Comparison of ENCODE assay signal across 9 cellular contexts in the genomic region with DNA sequence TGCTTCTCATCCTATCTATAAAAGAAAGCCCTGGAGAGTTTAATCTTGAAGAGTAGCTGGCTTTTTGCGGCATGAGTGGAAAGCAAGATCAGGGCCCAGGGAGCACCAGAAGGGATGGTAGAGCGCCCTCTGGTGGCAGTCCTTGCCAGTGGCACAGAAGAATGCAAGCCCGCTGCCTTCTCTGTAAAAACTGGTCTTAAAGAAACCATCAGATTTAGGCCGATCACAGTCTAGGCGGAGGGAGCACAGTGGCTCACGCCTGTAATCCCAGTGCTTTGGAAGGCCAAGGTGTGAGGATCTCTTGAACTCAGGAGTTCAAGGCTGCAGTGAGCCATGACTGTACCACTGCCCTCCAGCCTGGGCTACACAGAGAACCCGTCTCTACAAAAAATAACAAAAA. TPM values are rescaled to one million over a fixed set of nuclear protein-coding genes. Genes with fewer than 3 reads are reported as not detected.
DNase-seq lines count a peak whose midpoint lies in the region; ATAC-seq and TF ChIP-seq lines count a peak whose summit lies in the region.
"Had no signal": no experiment of that assay in that cellular context is flagged by ENCODE, and none has a peak within 500 bp of the region (broad histone marks: within the 10 kb centered on the region; RNA-seq: fewer than 3 reads in every experiment).

No MANE protein-coding gene starts in this region.

- ATAC-seq in HG03108 (IDR thresholded peaks at IDR 0.05; ENCODE audit: unreplicated experiment) (peak; percentile 56), HG02938 (IDR thresholded peaks at IDR 0.05; ENCODE audit: unreplicated experiment) (no peak)

- no peaks in the 10 kb centered on the region for H3K36me3 Mint-ChIP-seq in activated CD4-positive, alpha-beta T cell treated with anti-CD3 and anti-CD28 coated beads, Interleukin-2, amount 10 ng/mL, durations not matched to agents 7 days and 5 days (ENCODE audit: low read depth)

- CTCF ChIA-PET in GM10248 (lab: Yijun Ruan, JAX): interaction anchor here (0.6 to 13.2 kb wide), 70 partner anchors 8 to 611 kb away, joined by 3 to 231 read pairs (median 4); partner anchors contain the start of genes CUTC and DNMBP
- CTCF ChIA-PET in activated CD4-positive, alpha-beta T cell treated with anti-CD3 and anti-CD28 coated beads, Interleukin-2, amount 10 ng/mL, durations not matched to agents 7 days and 5 days (lab: Charles Lee): interaction anchor here (0.6 to 6.0 kb wide), 13 partner anchors 17 to 615 kb away, joined by 3 to 55 read pairs (median 3); partner anchors contain the start of gene DNMBP

- H3K4me3 Mint-ChIP-seq in activated CD4-positive, alpha-beta T cell treated with anti-CD3 and anti-CD28 coated beads, Interleukin-2, amount 10 ng/mL, durations not matched to agents 7 days and 5 days: no peak overlapping the region

- POLR2A ChIA-PET in GM10248 (lab: Yijun Ruan, JAX): no interaction called here
- POLR2A ChIA-PET in activated CD4-positive, alpha-beta T cell treated with anti-CD3 and anti-CD28 coated beads, Interleukin-2, amount 10 ng/mL, durations not matched to agents 7 days and 5 days (lab: Charles Lee): interaction anchor here (0.7 kb wide), 1 partner anchor 145 kb away, joined by 3 read pairs; no protein-coding TSS in a partner anchor

- no peaks in the 10 kb centered on the region for H3K9me3 Mint-ChIP-seq in activated CD4-positive, alpha-beta T cell treated with anti-CD3 and anti-CD28 coated beads, Interleukin-2, amount 10 ng/mL, durations not matched to agents 7 days and 5 days

- no peak overlapping the region for H3K4me3 ChIP-seq in lower leg skin (ENCODE audit: low read depth, poor library complexity, severe bottlenecking)
- H3K4me3 ChIP-seq: skin epidermis had no signal

- TF ChIP-seq POLR2A in lower leg skin (IDR thresholded peaks at IDR 0.05): no peak

- intact Hi-C loops in lower leg skin (cut with DNase I; ENCODE audit: low total_unique reads): loop anchor here (5.0 kb wide), 1 partner anchor 199 kb away; no protein-coding TSS in a partner anchor

- TF ChIP-seq CTCF in GM10248 (IDR thresholded peaks at IDR 0.05; ENCODE audit: control extremely low read depth, extremely low read depth, low read depth, missing control alignments) (peak; percentile 87), lower leg skin (IDR thresholded peaks at IDR 0.05) (peak in 1 of 3 donors; percentile 80)

- H3K4me1 Mint-ChIP-seq in activated CD4-positive, alpha-beta T cell treated with anti-CD3 and anti-CD28 coated beads, Interleukin-2, amount 10 ng/mL, durations not matched to agents 7 days and 5 days: no peaks in the 10 kb centered on the region

- H3K27me3 Mint-ChIP-seq in activated CD4-positive, alpha-beta T cell treated with anti-CD3 and anti-CD28 coated beads, Interleukin-2, amount 10 ng/mL, durations not matched to agents 7 days and 5 days: no peaks in the 10 kb centered on the region

- WGBS in lower leg skin, 2 donors: 15 to 26% methylated on average over 4 to 7 of the region's 7 CpGs

- DNase-seq in GM10248 (ENCODE audit: extremely low spot score) (peak; percentile 73), NCI-H526 treated with DMSO at 0.1 percent for 48 hours (lab: John Stamatoyannopoulos, UW) (peak; percentile 48), dermis blood vessel endothelial cell (peak; percentile 92), lower leg skin (ENCODE audit: low spot score in 2 of 2) (peak; percentile 84 to 97)
- peak; percentile 87 for DNase-seq in activated CD4-positive, alpha-beta T cell treated with anti-CD3 and anti-CD28 coated beads, Interleukin-2, amount 10 ng/mL, durations not matched to agents 7 days and 5 days
- peak; percentile 73 to 80 (median 80) for DNase-seq in stimulated activated CD4-positive, alpha-beta T cell treated with anti-CD3 and anti-CD28 coated beads, TNF-alpha, amount 100 ng/mL, for 24 hours (ENCODE audit: low read depth in 3 of 3)

- H3K27ac Mint-ChIP-seq in activated CD4-positive, alpha-beta T cell treated with anti-CD3 and anti-CD28 coated beads, Interleukin-2, amount 10 ng/mL, durations not matched to agents 7 days and 5 days: no peak overlapping the region

RNA-seq across cellular contexts. Expression of gene CPN1, which starts 35.6 kb away (rescaled TPM):
- total RNA-seq in activated CD4-positive, alpha-beta T cell treated with anti-CD3 and anti-CD28 coated beads, Interleukin-2, amount 10 ng/mL, durations not matched to agents 7 days and 5 days: not detected
- total RNA-seq in dermis blood vessel endothelial cell: not detected in 2 replicates
- not detected for total RNA-seq in lower leg skin

RNA-seq across cellular contexts. Expression of gene DNMBP, which starts 36.3 kb away (rescaled TPM):
- total RNA-seq in activated CD4-positive, alpha-beta T cell treated with anti-CD3 and anti-CD28 coated beads, Interleukin-2, amount 10 ng/mL, durations not matched to agents 7 days and 5 days: 1 to 10 TPM; 2.9 to 3.2 TPM
- 39.5 and 46.6 TPM in 2 replicates for total RNA-seq in dermis blood vessel endothelial cell
- 10 to 100 TPM; 39.8 to 78.0 (median 61.9) TPM for total RNA-seq in lower leg skin
